Comparison of ENCODE assay signal across 8 cellular contexts in the genomic region with DNA sequence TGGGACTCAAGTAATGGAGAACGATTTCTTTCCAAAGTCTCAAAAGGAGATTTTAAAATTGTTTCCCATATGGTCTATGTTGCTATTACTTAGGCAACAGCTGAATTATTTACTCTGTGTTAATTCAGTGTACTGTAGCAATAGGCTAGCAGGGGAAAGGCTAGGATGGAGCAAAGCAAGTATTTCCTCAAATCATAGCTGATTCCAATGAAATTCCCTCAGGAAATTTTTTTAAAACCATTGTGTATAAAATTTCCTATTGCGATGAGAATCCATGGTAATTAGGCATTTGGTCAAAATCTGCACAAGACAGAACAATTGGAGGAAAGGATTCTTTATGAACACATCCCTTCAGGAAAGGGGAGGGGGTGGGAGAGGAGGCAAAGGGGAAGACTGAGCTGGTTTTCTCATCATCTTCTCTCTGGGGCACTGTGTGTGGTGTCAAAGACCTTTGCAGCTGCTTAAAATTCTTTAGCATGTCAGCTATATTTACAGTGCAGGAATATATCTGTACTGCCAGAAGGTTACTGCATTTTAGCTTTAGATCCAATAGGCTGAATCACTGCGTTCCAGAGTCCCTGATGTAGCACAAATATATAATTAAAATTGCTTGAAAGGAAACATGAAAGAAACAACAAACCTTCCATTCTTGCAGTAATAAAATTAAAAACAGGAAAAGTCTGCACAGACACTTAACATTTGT.
DNase-seq lines count a peak whose midpoint lies in the region; ATAC-seq and TF ChIP-seq lines count a peak whose summit lies in the region.

No MANE protein-coding gene starts in this region.

- WGBS in testis, 2 donors: 13 to 14% methylated on average over 3 of the region's 3 CpGs

- peak overlapping the region; percentile 45 to 68 for H3K4me3 ChIP-seq in testis

- no peaks in the 10 kb centered on the region for H3K27me3 Mint-ChIP-seq in brain

- intact Hi-C loops in testis (cut with DNase I; ENCODE audit: low total_unique reads): no loop called here

- H3K27ac Mint-ChIP-seq in brain: peak overlapping the region in 4 of 5 experiments; percentile 64 to 95 (median 92)

- DNase-seq in NCI-H2107 treated with DMSO at 0.1 percent for 48 hours (lab: John Stamatoyannopoulos, UW; ENCODE audit: unreplicated experiment) (peak; percentile 46), NCI-H2107 (lab: John Stamatoyannopoulos, UW) (no peak), left lobe of liver (ENCODE audit: low spot score) (no peak), testis (no peak), ureter (ENCODE audit: low spot score) (no peak), A172 (ENCODE audit: low spot score) (no peak)

- TF ChIP-seq POLR2A in testis (IDR thresholded peaks at IDR 0.05): no peak

- TF ChIP-seq CTCF in brain (conservative IDR thresholded peaks at IDR 0.05): no peak
- TF ChIP-seq CTCF in testis (IDR thresholded peaks at IDR 0.05): no peak

- peaks cover 22% of the 10 kb centered on the region for H3K4me1 ChIP-seq in testis

- H3K27me3 ChIP-seq in testis: no peaks in the 10 kb centered on the region

- peaks cover 54% of the 10 kb centered on the region for H3K4me1 Mint-ChIP-seq in brain

- H3K27ac ChIP-seq in testis: peak overlapping the region in 1 of 2 donors; percentile 66

- H3K36me3 ChIP-seq in testis (ENCODE audit: low read depth, missing control alignments): no peaks in the 10 kb centered on the region

- H3K9me3 Mint-ChIP-seq in brain: no peaks in the 10 kb centered on the region

- H3K4me3 Mint-ChIP-seq in brain: peak overlapping the region; percentile 76 to 88 (median 83)

- peaks cover 35% of the 10 kb centered on the region for H3K36me3 Mint-ChIP-seq in brain

- ATAC-seq in left lobe of liver: peak; percentile 20
- no peak for ATAC-seq in GM21717 (IDR thresholded peaks at IDR 0.05; ENCODE audit: unreplicated experiment)

- no peaks in the 10 kb centered on the region for H3K9me3 ChIP-seq in testis
